In the genomic region with DNA sequence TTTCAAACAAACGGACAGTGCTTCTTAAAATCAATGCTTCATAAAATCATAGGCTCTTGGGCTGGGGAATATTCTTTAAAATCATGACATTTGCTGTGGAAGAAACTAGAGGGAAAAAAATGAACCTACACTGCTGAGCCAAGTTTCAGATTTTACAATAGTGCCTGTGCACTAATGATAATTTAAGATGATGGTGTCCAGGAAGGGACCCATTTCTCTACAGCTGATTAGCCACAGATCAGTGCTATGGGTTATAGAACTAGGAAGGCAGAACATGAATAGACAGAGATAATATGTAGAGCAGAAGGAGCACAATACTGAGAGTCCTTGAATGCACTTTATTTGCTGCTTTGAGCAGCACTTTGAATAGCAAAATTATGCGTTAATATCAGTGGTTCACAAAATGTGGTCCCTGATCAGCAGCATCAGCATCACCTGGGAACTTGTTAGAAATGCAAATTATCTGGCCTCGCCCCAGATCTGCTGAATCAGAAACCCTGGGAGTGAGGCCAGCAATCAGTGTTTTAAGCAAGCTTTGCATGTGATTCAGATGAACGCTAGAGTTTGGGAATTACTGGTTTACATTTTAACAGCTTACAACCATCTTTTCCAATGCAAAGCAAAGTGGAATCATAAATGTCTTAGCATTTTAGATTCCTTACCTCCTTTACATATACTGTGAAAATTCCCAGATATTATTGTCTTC, we compare ENCODE assay signal across 16 cellular contexts.
DNase-seq lines count a peak whose midpoint lies in the region; ATAC-seq and TF ChIP-seq lines count a peak whose summit lies in the region.
"Had no signal": no experiment of that assay in that cellular context is flagged by ENCODE, and none has a peak within 500 bp of the region (broad histone marks: within the 10 kb centered on the region; RNA-seq: fewer than 3 reads in every experiment).

No MANE protein-coding gene starts in this region.

- H3K9ac ChIP-seq in GM23248 (no peak overlapping the region), fibroblast of lung (ENCODE audit: insufficient read depth, low read length) (no peak overlapping the region)

- no peaks in the 10 kb centered on the region for H3K9me3 ChIP-seq in GM23248 (ENCODE audit: low read depth)
- no peaks in the 10 kb centered on the region for H3K9me3 ChIP-seq in adrenal gland (replicated peaks in 1 of 3)
- no peaks in the 10 kb centered on the region for H3K9me3 ChIP-seq in fibroblast of lung (ENCODE audit: control insufficient read depth, insufficient read depth, low read depth, low read length)
- no peaks in the 10 kb centered on the region for H3K9me3 ChIP-seq in neutrophil
- H3K9me3 ChIP-seq: suprapubic skin had no signal

- H3K79me2 ChIP-seq in GM23248 (ENCODE audit: insufficient read depth) (no peaks in the 10 kb centered on the region), fibroblast of lung (ENCODE audit: control insufficient read depth, insufficient read depth, low read length) (no peaks in the 10 kb centered on the region)

- intact Hi-C loops in adrenal gland (cut with DNase I) = no loop called here

- TF ChIP-seq CTCF in adrenal gland (IDR thresholded peaks at IDR 0.05) (no peak), fibroblast of lung (conservative IDR thresholded peaks at IDR 0.05 in 1 of 2, IDR thresholded peaks at IDR 0.05 in 1 of 2; ENCODE audit: low read depth in 1 of 2, low read length in 2 of 2) (no peak), neutrophil (IDR thresholded peaks at IDR 0.05) (no peak)

- in situ Hi-C loops in GM23248 (cut with MboI) = no loop called here

- H2AFZ ChIP-seq in GM23248 (no peak overlapping the region), fibroblast of lung (ENCODE audit: low read length) (no peak overlapping the region)

- DNase-seq in GM23248 (peak; percentile 80), adrenal gland (peak in 5 of 7 donors; percentile 20 to 33 (median 30)), fibroblast of lung (ENCODE audit: low read depth in 2 of 2) (peak; percentile 43 to 71)
- DNase-seq in activated CD4-positive, alpha-beta T cell treated with anti-CD3 and anti-CD28 coated beads for 4 hours = no peak
- DNase-seq: activated CD8-positive, alpha-beta T cell treated with anti-CD3 and anti-CD28 coated beads for 36 hours; cortex of kidney; NCI-H187 treated with DMSO at 0.1 percent for 48 hours; NCI-H748 treated with DMSO at 0.1 percent for 48 hours; SW 1271 had no signal

- H3K27ac ChIP-seq in GM23248 (no peak overlapping the region), adrenal gland (no peak overlapping the region), fibroblast of lung (ENCODE audit: insufficient read depth, low read length) (no peak overlapping the region), neutrophil (peak overlapping the region; percentile 47)
- H3K27ac ChIP-seq: suprapubic skin had no signal

- H3K27me3 ChIP-seq in GM23248 (replicated peaks; ENCODE audit: insufficient read depth) (no peaks in the 10 kb centered on the region), adrenal gland (no peaks in the 10 kb centered on the region), fibroblast of lung (ENCODE audit: control insufficient read depth, insufficient read depth, low read length) (no peaks in the 10 kb centered on the region), neutrophil (peaks cover 24% of the 10 kb centered on the region)
- H3K27me3 ChIP-seq: suprapubic skin had no signal

- 71 to 73% methylated on average over 4 of the region's 4 CpGs for WGBS in GM23248 (ENCODE audit: low coverage in 1 of 2, low lambda C conversion rate in 2 of 2, missing lambda C conversion rate in 2 of 2), 2 experiments
- WGBS in adrenal gland, 4 donors = 50 to 62% (median 58%) methylated on average over 4 of the region's 4 CpGs

- H3K4me1 ChIP-seq in GM23248 (ENCODE audit: insufficient read depth) (peaks cover 13% of the 10 kb centered on the region), adrenal gland (replicated peaks in 1 of 2) (no peaks in the 10 kb centered on the region), fibroblast of lung (ENCODE audit: control insufficient read depth, extremely low read depth, insufficient read depth, low read length) (no peaks in the 10 kb centered on the region), neutrophil (ENCODE audit: control insufficient read depth in 1 of 2, insufficient read depth in 1 of 2, low read depth in 1 of 2, low read length in 1 of 2) (peaks cover 43 to 51% of the 10 kb centered on the region in 2 experiments)

- H3K4me2 ChIP-seq in GM23248 (ENCODE audit: unreplicated experiment) (no peak overlapping the region), fibroblast of lung (ENCODE audit: extremely low read depth, insufficient read depth, low read length) (no peak overlapping the region)

- H3K36me3 ChIP-seq in GM23248 (ENCODE audit: low read depth) (no peaks in the 10 kb centered on the region), adrenal gland (replicated peaks in 1 of 2) (no peaks in the 10 kb centered on the region), fibroblast of lung (ENCODE audit: control insufficient read depth, insufficient read depth, low read length) (no peaks in the 10 kb centered on the region), neutrophil (no peaks in the 10 kb centered on the region)
- H3K36me3 ChIP-seq: suprapubic skin had no signal

- H3F3A ChIP-seq in GM23248 (ENCODE audit: insufficient read depth) = peaks cover 15% of the 10 kb centered on the region; the same call in 1 of the 2 replicates

- H3K4me3 ChIP-seq in GM23248 (no peak overlapping the region), adrenal gland (no peak overlapping the region), fibroblast of lung (replicated peaks in 1 of 4; ENCODE audit: control extremely low read depth in 1 of 4, insufficient read depth in 1 of 4, low read depth in 3 of 4, low read length in 4 of 4) (no peak overlapping the region), neutrophil (ENCODE audit: low read depth in 1 of 2, low read length in 1 of 2) (no peak overlapping the region)
- H3K4me3 ChIP-seq: suprapubic skin had no signal

- no peaks in the 10 kb centered on the region for H3K9me2 ChIP-seq in GM23248 (ENCODE audit: insufficient read depth)

- H4K20me1 ChIP-seq in GM23248 (ENCODE audit: insufficient read depth) (no peaks in the 10 kb centered on the region), fibroblast of lung (ENCODE audit: control insufficient read depth, extremely low read depth, insufficient read depth, low read length) (no peaks in the 10 kb centered on the region)

- TF ChIP-seq POLR2A in adrenal gland (IDR thresholded peaks at IDR 0.05) = no peak

- ATAC-seq in HG02763 (IDR thresholded peaks at IDR 0.05; ENCODE audit: unreplicated experiment) = no peak
- no peak for ATAC-seq in GM18858 (IDR thresholded peaks at IDR 0.05; ENCODE audit: unreplicated experiment)
- no peak for ATAC-seq in GM21723 (IDR thresholded peaks at IDR 0.05; ENCODE audit: unreplicated experiment)
- ATAC-seq: activated CD8-positive, alpha-beta T cell treated with anti-CD3 and anti-CD28 coated beads for 36 hours; esophagus mucosa; natural killer cell treated with Interleukin-12 subunit alpha and Interleukin-12 subunit beta and Interleukin-15 and Interleukin-18, amount 100 ng/mL, for 72 hours had no signal

Comparison
In these comparisons a context has a peak if more than half of its experiments do, and no peak if none do; other contexts are left out.
1. DNase-seq: peak in GM23248 (single experiment), adrenal gland (5 of 7) and fibroblast of lung (2 of 2); none in activated CD4-positive, alpha-beta T cell treated with anti-CD3 and anti-CD28 coated beads for 4 hours (0 of 2).